In the genomic region with DNA sequence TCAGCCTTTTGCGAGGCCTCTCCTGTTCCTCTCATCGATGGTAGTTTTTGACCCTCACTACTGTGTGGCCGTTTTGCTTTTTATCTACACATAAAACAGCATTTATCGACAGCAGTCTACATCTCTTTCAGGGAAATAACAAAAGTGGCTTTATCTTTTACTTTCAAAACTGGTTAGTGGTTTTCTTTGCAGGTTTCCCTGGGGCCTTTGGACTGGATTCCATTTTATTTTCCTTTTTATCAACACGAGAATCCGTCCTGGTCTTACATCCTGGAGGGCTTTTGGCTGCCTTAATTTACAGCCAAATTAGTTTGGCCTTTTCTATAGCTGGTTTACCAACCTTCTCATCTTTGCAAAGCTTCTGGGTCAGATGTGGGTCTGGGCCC, we compare ENCODE assay signal across 10 cellular contexts. TPM values are rescaled to one million over a fixed set of nuclear protein-coding genes. Genes with fewer than 3 reads are reported as not detected.
DNase-seq lines count a peak whose midpoint lies in the region; ATAC-seq, FAIRE-seq and TF ChIP-seq lines count a peak whose summit lies in the region.
"Had no signal": no experiment of that assay in that cellular context is flagged by ENCODE, and none has a peak within 500 bp of the region (broad histone marks: within the 10 kb centered on the region; RNA-seq: fewer than 3 reads in every experiment).

No MANE protein-coding gene starts in this region.

- WGBS in GM12878 (ENCODE audit: insufficient coverage, insufficient replicate concordance, low lambda C conversion rate, missing lambda C conversion rate) = under 1% methylated on average over 6 of the region's 6 CpGs
- WGBS in mesodermal cell (ENCODE audit: insufficient coverage in 2 of 2), 2 experiments = 84 to 85% methylated on average over 4 to 5 of the region's 6 CpGs

- peak overlapping the region; percentile 94 for H2AFZ ChIP-seq in GM12878 (ENCODE audit: control insufficient read depth, low read depth, low read length)

- H3K9me3 Mint-ChIP-seq in MCF 10A (ENCODE audit: unreplicated experiment) = no peaks in the 10 kb centered on the region

- no peaks in the 10 kb centered on the region for H3K36me3 Mint-ChIP-seq in MCF 10A (ENCODE audit: insufficient read depth, unreplicated experiment)

- H4K20me1 ChIP-seq in GM12878 (ENCODE audit: control insufficient read depth, insufficient read depth) = no peaks in the 10 kb centered on the region

- CTCF ChIA-PET in MCF 10A (lab: Yijun Ruan, JAX) = interaction anchor here (0.6 to 1.1 kb wide), 3 partner anchors 12 to 110 kb away, joined by 3 read pairs; no protein-coding TSS in a partner anchor
- CTCF ChIA-PET in GM12878 (lab: Yijun Ruan, JAX) = interaction anchor here (0.8 to 5.6 kb wide), 23 partner anchors 10 to 465 kb away, joined by 3 to 85 read pairs (median 7); a partner anchor contains a TSS

- intact Hi-C loops in breast epithelium (cut with DNase I; ENCODE audit: low total_unique reads) (no loop called here), MCF 10A (cut with micrococcal nuclease) (no loop called here), GM12878 (cut with micrococcal nuclease; ENCODE audit: unreplicated experiment) (loop anchor here (2.0 to 5.0 kb wide), 2 partner anchors 32 to 144 kb away; a partner anchor contains a TSS), vagina (cut with DNase I) (loop anchor here (5.0 kb wide), 1 partner anchor 439 kb away; no protein-coding TSS in a partner anchor)

- H3K9me3 ChIP-seq in breast epithelium (no peaks in the 10 kb centered on the region), GM12878 (replicated peaks; ENCODE audit: control insufficient read depth, insufficient read depth, low read length) (no peaks in the 10 kb centered on the region), mesodermal cell (ENCODE audit: control insufficient read depth, low read length) (no peaks in the 10 kb centered on the region), vagina (no peaks in the 10 kb centered on the region)

- peak overlapping the region; percentile 87 to 93 for H3K27ac ChIP-seq in breast epithelium
- H3K27ac ChIP-seq in GM12878 (ENCODE audit: control insufficient read depth, insufficient read depth) = peak overlapping the region; percentile 84
- peak overlapping the region; percentile 62 for H3K27ac ChIP-seq in mesodermal cell (ENCODE audit: low read depth, low read length, severe bottlenecking)
- H3K27ac ChIP-seq in vagina = peak overlapping the region; percentile 78

- ATAC-seq in GM12878 = peak; percentile 7
- no peak for ATAC-seq in HG03108 (IDR thresholded peaks at IDR 0.05; ENCODE audit: unreplicated experiment)
- ATAC-seq in HG02870 (IDR thresholded peaks at IDR 0.05; ENCODE audit: unreplicated experiment) = no peak

- DNase-seq in breast epithelium (ENCODE audit: low spot score in 2 of 2) (no peak), MCF 10A (ENCODE audit: unreplicated experiment) (no peak), GM12878 (ENCODE audit: low read depth, low spot score) (no peak), vagina (ENCODE audit: extremely low spot score in 2 of 2) (no peak), NCI-H146 treated with DMSO at 0.1 percent for 48 hours (lab: John Stamatoyannopoulos, UW; ENCODE audit: unreplicated experiment) (no peak)
- DNase-seq: NCI-H2107 had no signal

- RAD21 ChIA-PET in GM12878 (lab: Charles Lee; ENCODE audit: unreplicated experiment) = interaction anchor here (0.6 to 5.5 kb wide), 21 partner anchors 9 to 1415 kb away, joined by 3 to 47 read pairs (median 6); a partner anchor contains a TSS

- H3K79me2 ChIP-seq in GM12878 (ENCODE audit: control insufficient read depth, insufficient read depth, low read length) = peaks cover 15% of the 10 kb centered on the region

- in situ Hi-C loops in GM12878 (cut with MboI) = no loop called here

- no peak overlapping the region for H3K4me3 Mint-ChIP-seq in MCF 10A (ENCODE audit: unreplicated experiment)

- peak; percentile 27 for FAIRE-seq in GM12878 (lab: Jason Lieb, UNC)
- FAIRE-seq: frontal cortex had no signal

- H3K27me3 ChIP-seq in breast epithelium (no peaks in the 10 kb centered on the region), GM12878 (replicated peaks in 1 of 2; ENCODE audit: control insufficient read depth in 2 of 2, insufficient read depth in 2 of 2, low read length in 1 of 2) (no peaks in the 10 kb centered on the region), vagina (no peaks in the 10 kb centered on the region)

- H3K4me2 ChIP-seq in GM12878 (ENCODE audit: control insufficient read depth, insufficient read depth) = peak overlapping the region; percentile 79

- TF ChIP-seq CTCF in breast epithelium (IDR thresholded peaks at IDR 0.05) (no peak), MCF 10A (IDR thresholded peaks at IDR 0.05; ENCODE audit: unreplicated experiment) (no peak), GM12878 (IDR thresholded peaks at IDR 0.05 in 2 of 3, conservative IDR thresholded peaks at IDR 0.05 in 1 of 3; ENCODE audit: control insufficient read depth in 2 of 3, extremely low read depth in 1 of 3, insufficient read depth in 1 of 3, low read depth in 3 of 3, low read length in 3 of 3) (no peak), vagina (IDR thresholded peaks at IDR 0.05) (no peak)

- H3K9ac ChIP-seq in GM12878 (ENCODE audit: control insufficient read depth, insufficient read depth, low read length) = peak overlapping the region; percentile 75

- SMC1A ChIA-PET in GM12878 (lab: Charles Lee; ENCODE audit: uncharacterized antibody, unreplicated experiment) = interaction anchor here (0.6 to 5.4 kb wide), 31 partner anchors 8 to 319 kb away, joined by 3 to 46 read pairs (median 5); no protein-coding TSS in a partner anchor

- H3K36me3 ChIP-seq in breast epithelium (no peaks in the 10 kb centered on the region), GM12878 (ENCODE audit: control insufficient read depth in 2 of 2, insufficient read depth in 2 of 2, low read length in 1 of 2) (no peaks in the 10 kb centered on the region), mesodermal cell (ENCODE audit: control insufficient read depth, insufficient read depth, low read length) (no peaks in the 10 kb centered on the region), vagina (no peaks in the 10 kb centered on the region)

- TF ChIP-seq EP300 in GM12878 (IDR thresholded peaks at IDR 0.05; ENCODE audit: borderline replicate concordance in 1 of 2, control insufficient read depth in 1 of 2, low read depth in 2 of 2, low read length in 2 of 2) = no peak

- BruUV-seq in MCF 10A (replicated peaks; lab: Mats Ljungman, UMichigan) (no TSS peak), GM12878 (replicated peaks; lab: Mats Ljungman, UMichigan) (no TSS peak)

- no peak for TF ChIP-seq POLR2A in breast epithelium (IDR thresholded peaks at IDR 0.05)
- no peak for TF ChIP-seq POLR2A in GM12878 (IDR thresholded peaks at IDR 0.05; ENCODE audit: low read depth, low read length)
- TF ChIP-seq POLR2A in vagina (IDR thresholded peaks at IDR 0.05) = no peak

- H3K27ac Mint-ChIP-seq in MCF 10A (ENCODE audit: low read depth, unreplicated experiment) = no peak overlapping the region

- H3K4me1 ChIP-seq in breast epithelium = no peaks in the 10 kb centered on the region
- H3K4me1 ChIP-seq in GM12878 (ENCODE audit: control insufficient read depth, insufficient read depth, low read length) = no peaks in the 10 kb centered on the region
- no peaks in the 10 kb centered on the region for H3K4me1 ChIP-seq in mesodermal cell (ENCODE audit: control insufficient read depth, insufficient read depth, low read length, poor library complexity, severe bottlenecking)
- H3K4me1 ChIP-seq in vagina = peaks cover 25% of the 10 kb centered on the region

- H3K4me3 ChIP-seq in breast epithelium = peak overlapping the region; percentile 36 to 71 (median 55)
- H3K4me3 ChIP-seq in GM12878 = peak overlapping the region; percentile 79
- no peak overlapping the region for H3K4me3 ChIP-seq in mesodermal cell (ENCODE audit: extremely low read depth, insufficient read depth, low read length, poor library complexity, severe bottlenecking)
- H3K4me3 ChIP-seq in vagina = peak overlapping the region; percentile 41

- H3K4me1 Mint-ChIP-seq in MCF 10A (ENCODE audit: insufficient read depth, unreplicated experiment) = peaks cover under 1% of the 10 kb centered on the region

- POLR2A ChIA-PET in MCF 10A (lab: Yijun Ruan, JAX) (interaction anchor here (0.7 to 1.0 kb wide), 2 partner anchors 9 to 79 kb away, joined by 3 read pairs; no protein-coding TSS in a partner anchor), GM12878 (lab: Charles Lee) (interaction anchor here (0.5 to 4.9 kb wide), 20 partner anchors 8 to 576 kb away, joined by 3 to 26 read pairs (median 4); a partner anchor contains a TSS)

- no peak for TF ChIP-seq RAD21 in GM12878 (IDR thresholded peaks at IDR 0.05; ENCODE audit: insufficient read depth, low read depth, low read length)

- H3K27me3 Mint-ChIP-seq in MCF 10A (ENCODE audit: insufficient read depth, unreplicated experiment) = no peaks in the 10 kb centered on the region

RNA-seq across cellular contexts. Expression of a gene that starts 0.8 kb away (rescaled TPM):
- total RNA-seq in breast epithelium (under 1 TPM in 1 of 3 donors, not detected in 2; 0.64 TPM), MCF 10A (2022) (not detected in 2 replicates), GM12878 (2014; rRNA removed) (0.11 and 0.17 TPM in 2 replicates), GM12878 (2014; rRNA removed; fragmentation: Illumina TruSeq; extraction: Trizol) (not detected in 2 replicates), GM12878 (2021) (0.36 TPM in 1 of 2 replicates, not detected in the other), vagina (not detected)
- total RNA-seq in GM12878 (2013; cell fraction: nucleolus; rRNA removed) = not detected in 2 replicates
- polyA plus RNA-seq in GM12878 (2011; ENCODE audit: low read depth) = not detected
- polyA plus RNA-seq in GM12878 (2011; rRNA removed) (0.06 TPM in 1 of 2 replicates, not detected in the other), GM12878 (2014; fragmentation: Illumina TruSeq; extraction: Trizol) (not detected in 2 replicates), GM12878 (2014; fragmentation: Nextera tagmentation; extraction: Ambion mirVana) (under 1 TPM; 0.11 to 0.16 TPM), GM12878 (2014; rRNA removed) (0.09 TPM in 1 of 2 replicates, not detected in the other), GM12878 (2016; fragmentation: Nextera tagmentation; extraction: Ambion mirVana) (under 1 TPM; 0.74 to 0.86 TPM)
- polyA plus RNA-seq in GM12878 (2011; cell fraction: cytosol; rRNA removed) = 0.07 and 0.08 TPM in 2 replicates
- not detected in 2 replicates for polyA plus RNA-seq in GM12878 (2011; cell fraction: nucleus; rRNA removed)
- 0.13 and 0.15 TPM in 2 replicates for polyA plus RNA-seq in GM12878 (2012)
- polyA minus RNA-seq in GM12878 (2011; rRNA and poly(A)+ RNA removed) = 0.37 TPM in 1 of 2 replicates, not detected in the other
- polyA minus RNA-seq in GM12878 (2011; cell fraction: cytosol; rRNA and poly(A)+ RNA removed) = not detected in 2 replicates
- 0.38 TPM in 1 of 2 replicates, not detected in the other for polyA minus RNA-seq in GM12878 (2011; cell fraction: nucleus; rRNA and poly(A)+ RNA removed)
- polyA plus RNA-seq in mesodermal cell (2013, experiment 1 of 2) = not detected
- polyA plus RNA-seq in mesodermal cell (2013, experiment 2 of 2) = not detected
- total RNA-seq: frontal cortex had no signal

RNA-seq across cellular contexts. Expression of a gene that starts 20.8 kb away (rescaled TPM):
- total RNA-seq in breast epithelium = 10 to 100 TPM in 1 of 3 donors, 1 to 10 TPM in 2; 2.3 to 11.0 (median 4.7) TPM
- not detected in 2 replicates for total RNA-seq in MCF 10A (2022)
- not detected in 2 replicates for total RNA-seq in GM12878 (2013; cell fraction: nucleolus; rRNA removed)
- not detected in 2 replicates for total RNA-seq in GM12878 (2014; rRNA removed)
- total RNA-seq in GM12878 (2014; rRNA removed; fragmentation: Illumina TruSeq; extraction: Trizol) = not detected in 2 replicates
- total RNA-seq in GM12878 (2021) = not detected in 2 replicates
- not detected for polyA plus RNA-seq in GM12878 (2011; ENCODE audit: low read depth)
- not detected in 2 replicates for polyA plus RNA-seq in GM12878 (2011; rRNA removed)
- polyA plus RNA-seq in GM12878 (2011; cell fraction: cytosol; rRNA removed) = not detected in 2 replicates
- polyA plus RNA-seq in GM12878 (2011; cell fraction: nucleus; rRNA removed) = not detected in 2 replicates
- polyA plus RNA-seq in GM12878 (2012) = 0.43 and 0.52 TPM in 2 replicates
- polyA plus RNA-seq in GM12878 (2014; fragmentation: Illumina TruSeq; extraction: Trizol) = not detected in 2 replicates
- under 1 TPM; 0.15 to 0.53 TPM for polyA plus RNA-seq in GM12878 (2014; fragmentation: Nextera tagmentation; extraction: Ambion mirVana)
- polyA plus RNA-seq in GM12878 (2014; rRNA removed) = 0.16 and 0.35 TPM in 2 replicates
- 1 to 10 TPM in 1 of 2 experiments, under 1 TPM in 1; 0.91 to 1.5 TPM for polyA plus RNA-seq in GM12878 (2016; fragmentation: Nextera tagmentation; extraction: Ambion mirVana)
- polyA minus RNA-seq in GM12878 (2011; rRNA and poly(A)+ RNA removed) = not detected in 2 replicates
- not detected in 2 replicates for polyA minus RNA-seq in GM12878 (2011; cell fraction: cytosol; rRNA and poly(A)+ RNA removed)
- not detected in 2 replicates for polyA minus RNA-seq in GM12878 (2011; cell fraction: nucleus; rRNA and poly(A)+ RNA removed)
- polyA plus RNA-seq in mesodermal cell (2013, experiment 1 of 2) = not detected
- polyA plus RNA-seq in mesodermal cell (2013, experiment 2 of 2) = 0.20 TPM
- total RNA-seq in vagina = 5.4 TPM
- total RNA-seq: frontal cortex had no signal

Comparison
In these comparisons a context has a peak if more than half of its experiments do, and no peak if none do; other contexts are left out.
1. intact Hi-C loops: an anchor here in GM12878 (2.0 to 5.0 kb wide) and vagina (5.0 kb wide); none called in breast epithelium and MCF 10A.